ENCODE assay signal across 8 cellular contexts in the genomic region with DNA sequence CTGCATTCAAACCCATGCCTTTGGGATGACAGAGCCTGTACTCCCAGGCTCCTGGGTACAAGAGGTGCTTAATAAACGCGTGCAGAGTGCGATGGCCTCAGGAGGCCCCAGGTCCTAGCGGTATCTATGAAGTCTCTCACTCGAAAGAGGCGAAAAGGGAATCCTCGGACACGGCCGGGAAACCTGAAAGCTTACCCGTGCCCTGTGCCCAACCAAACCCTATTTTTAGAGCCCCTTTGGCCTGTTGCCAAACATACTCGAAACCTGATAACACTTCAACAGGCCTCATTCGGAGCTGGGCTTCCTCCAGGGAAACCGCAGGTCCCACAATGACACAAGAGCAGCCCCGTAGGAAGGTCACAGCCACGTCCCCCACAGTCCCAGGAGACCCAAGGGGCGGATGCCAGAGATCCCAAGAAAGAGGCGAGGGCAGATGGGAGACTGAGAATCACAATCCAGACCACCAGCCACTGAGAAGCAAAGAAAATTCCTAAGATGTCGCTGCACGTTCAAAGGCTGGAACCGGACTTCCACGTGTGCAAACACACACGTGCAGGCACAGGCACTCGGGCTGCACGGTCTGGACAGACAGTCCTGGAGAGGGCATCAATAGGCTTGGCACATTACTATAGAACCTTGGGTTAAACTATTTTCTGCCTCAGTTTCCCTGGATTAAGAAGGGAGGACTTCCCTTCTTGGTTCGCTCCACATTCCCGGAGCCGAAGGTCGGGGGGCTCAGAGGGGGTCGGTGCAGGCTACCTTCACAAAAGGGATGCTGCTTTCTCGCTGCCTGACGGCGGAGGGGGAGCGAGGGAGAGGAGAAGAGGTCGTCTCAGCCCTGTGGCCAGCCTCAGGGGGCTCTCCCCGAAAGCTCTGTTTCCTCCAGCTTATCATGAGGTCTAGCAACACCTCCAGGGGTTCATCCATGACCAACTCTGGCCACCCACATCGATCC. TPM values are rescaled to one million over a fixed set of nuclear protein-coding genes. Genes with fewer than 3 reads are reported as not detected.
DNase-seq lines count a peak whose midpoint lies in the region; ATAC-seq, FAIRE-seq and TF ChIP-seq lines count a peak whose summit lies in the region.

No MANE protein-coding gene starts in this region.

- H3K79me2 ChIP-seq in Loucy (ENCODE audit: insufficient read depth, low read length), result no peaks in the 10 kb centered on the region

- peak overlapping the region; percentile 97 for H3K27ac ChIP-seq in right cardiac atrium (ENCODE audit: low read length)
- H3K27ac ChIP-seq in upper lobe of left lung, result peak overlapping the region; percentile 79 to 92 (median 84)
- H3K27ac ChIP-seq in endodermal cell (ENCODE audit: low read depth, low read length), result no peak overlapping the region

- H3K9me3 Mint-ChIP-seq in activated CD4-positive, alpha-beta memory T cell treated with anti-CD3 and anti-CD28 coated beads, Interleukin-2, amount 10 ng/mL, durations not matched to agents 7 days and 5 days, result no peaks in the 10 kb centered on the region
- no peaks in the 10 kb centered on the region for H3K9me3 Mint-ChIP-seq in endodermal cell

- H3K9ac ChIP-seq in Loucy (ENCODE audit: low read depth, low read length, poor library complexity, severe bottlenecking) (no peak overlapping the region), endodermal cell (ENCODE audit: extremely low read depth, low read length, poor library complexity, severe bottlenecking) (no peak overlapping the region)

- H3K36me3 ChIP-seq in Loucy (ENCODE audit: insufficient read depth, low read length), result no peaks in the 10 kb centered on the region
- peaks cover 0 to 15% (median under 1%) of the 10 kb centered on the region in 4 donors for H3K36me3 ChIP-seq in upper lobe of left lung
- no peaks in the 10 kb centered on the region for H3K36me3 ChIP-seq in endodermal cell (ENCODE audit: control insufficient read depth, insufficient read depth, low read length)

- peaks cover 50% of the 10 kb centered on the region for H3K27me3 Mint-ChIP-seq in activated CD4-positive, alpha-beta memory T cell treated with anti-CD3 and anti-CD28 coated beads, Interleukin-2, amount 10 ng/mL, durations not matched to agents 7 days and 5 days
- peaks cover 4% of the 10 kb centered on the region for H3K27me3 Mint-ChIP-seq in endodermal cell (ENCODE audit: insufficient read depth)

- H3K4me1 Mint-ChIP-seq in activated CD4-positive, alpha-beta memory T cell treated with anti-CD3 and anti-CD28 coated beads, Interleukin-2, amount 10 ng/mL, durations not matched to agents 7 days and 5 days, result peaks cover 53% of the 10 kb centered on the region
- peaks cover 32% of the 10 kb centered on the region for H3K4me1 Mint-ChIP-seq in endodermal cell

- H3K27me3 ChIP-seq in Loucy (ENCODE audit: insufficient read depth, low read length, poor library complexity, severe bottlenecking), result peaks cover 83% of the 10 kb centered on the region
- H3K27me3 ChIP-seq in right cardiac atrium (ENCODE audit: control insufficient read depth, insufficient read depth), result no peaks in the 10 kb centered on the region
- H3K27me3 ChIP-seq in upper lobe of left lung, result peaks cover 0 to 3% (median 0%) of the 10 kb centered on the region in 4 donors
- no peaks in the 10 kb centered on the region for H3K27me3 ChIP-seq in endodermal cell (ENCODE audit: control insufficient read depth, insufficient read depth, low read length, poor library complexity, severe bottlenecking)

- H3K9me2 ChIP-seq in Loucy (replicated peaks; ENCODE audit: low read depth, low read length), result no peaks in the 10 kb centered on the region

- no peaks in the 10 kb centered on the region for H4K20me1 ChIP-seq in Loucy (ENCODE audit: insufficient read depth, low read length, poor library complexity, severe bottlenecking)

- ATAC-seq in right cardiac atrium, result peak; percentile 24 to 38
- ATAC-seq in upper lobe of left lung (ENCODE audit: low FRiP score in 2 of 2), result no peak
- no peak for ATAC-seq in GM21576 (IDR thresholded peaks at IDR 0.05; ENCODE audit: unreplicated experiment)

- H3K4me3 Mint-ChIP-seq in activated CD4-positive, alpha-beta memory T cell treated with anti-CD3 and anti-CD28 coated beads, Interleukin-2, amount 10 ng/mL, durations not matched to agents 7 days and 5 days, result no peak overlapping the region
- no peak overlapping the region for H3K4me3 Mint-ChIP-seq in endodermal cell

- POLR2A ChIA-PET in activated CD4-positive, alpha-beta memory T cell treated with anti-CD3 and anti-CD28 coated beads, Interleukin-2, amount 10 ng/mL, durations not matched to agents 7 days and 5 days (lab: Charles Lee), result interaction anchor here (1.5 kb wide), 1 partner anchor 82 kb away, joined by 4 read pairs; a partner anchor contains a TSS

- no peak for TF ChIP-seq POLR2A in upper lobe of left lung (IDR thresholded peaks at IDR 0.05)

- 38% methylated on average over 36 of the region's 36 CpGs for WGBS in right cardiac atrium
- WGBS in upper lobe of left lung, 2 donors, result 29 to 33% methylated on average over 17 to 36 of the region's 36 CpGs
- 89 to 90% methylated on average over 27 to 36 of the region's 36 CpGs for WGBS in endodermal cell (ENCODE audit: insufficient coverage in 1 of 2, insufficient read length in 1 of 2), 2 experiments

- no peak for TF ChIP-seq EP300 in upper lobe of left lung (IDR thresholded peaks at IDR 0.05)

- CTCF ChIA-PET in activated CD4-positive, alpha-beta memory T cell treated with anti-CD3 and anti-CD28 coated beads, Interleukin-2, amount 10 ng/mL, durations not matched to agents 7 days and 5 days (lab: Charles Lee), result interaction anchor here (0.6 to 1.3 kb wide), 2 partner anchors 25 to 65 kb away, joined by 4 to 5 read pairs; no protein-coding TSS in a partner anchor

- H3K4me3 ChIP-seq in Loucy (ENCODE audit: low read length, poor library complexity, severe bottlenecking), result no peak overlapping the region
- H3K4me3 ChIP-seq in right cardiac atrium (ENCODE audit: low read length), result no peak overlapping the region
- peak overlapping the region in 2 of 4 donors; percentile 7 to 21 for H3K4me3 ChIP-seq in upper lobe of left lung
- no peak overlapping the region for H3K4me3 ChIP-seq in endodermal cell (ENCODE audit: low read length)

- H3K27ac Mint-ChIP-seq in activated CD4-positive, alpha-beta memory T cell treated with anti-CD3 and anti-CD28 coated beads, Interleukin-2, amount 10 ng/mL, durations not matched to agents 7 days and 5 days, result no peak overlapping the region
- no peak overlapping the region for H3K27ac Mint-ChIP-seq in endodermal cell

- H3K4me1 ChIP-seq in Loucy (ENCODE audit: insufficient read depth, low read length, poor library complexity, severe bottlenecking), result peaks cover 34% of the 10 kb centered on the region
- peaks cover 25% of the 10 kb centered on the region for H3K4me1 ChIP-seq in right cardiac atrium (ENCODE audit: control insufficient read depth, insufficient read depth, low read length)
- H3K4me1 ChIP-seq in upper lobe of left lung, result peaks cover 82 to 89% (median 87%) of the 10 kb centered on the region in 4 donors
- H3K4me1 ChIP-seq in endodermal cell (ENCODE audit: control insufficient read depth, insufficient read depth, low read length), result peaks cover 3% of the 10 kb centered on the region

- peak; percentile 95 for FAIRE-seq in GM18507 (lab: Jason Lieb, UNC)

- DNase-seq in GM18507 (ENCODE audit: extremely low spot score, insufficient read length, low read depth), result peak; percentile 84
- DNase-seq in activated CD4-positive, alpha-beta memory T cell treated with anti-CD3 and anti-CD28 coated beads, Interleukin-2, amount 10 ng/mL, durations not matched to agents 7 days and 5 days, result peak; percentile 59
- peak; percentile 62 to 83 (median 75) for DNase-seq in right cardiac atrium
- peak in 1 of 2 donors; percentile 75 for DNase-seq in upper lobe of left lung
- DNase-seq in endodermal cell, result no peak
- DNase-seq in amniotic stem cell (lab: John Stamatoyannopoulos, UW), result no peak

- no peak for TF ChIP-seq CTCF in Loucy (conservative IDR thresholded peaks at IDR 0.05; ENCODE audit: low read length)
- TF ChIP-seq CTCF in upper lobe of left lung (IDR thresholded peaks at IDR 0.05), result no peak
- TF ChIP-seq CTCF in endodermal cell (conservative IDR thresholded peaks at IDR 0.05), result no peak

- H3K9me3 ChIP-seq in Loucy (ENCODE audit: insufficient read depth, low read depth, low read length) (no peaks in the 10 kb centered on the region), right cardiac atrium (ENCODE audit: control insufficient read depth, low read length) (no peaks in the 10 kb centered on the region), upper lobe of left lung (no peaks in the 10 kb centered on the region), endodermal cell (ENCODE audit: control insufficient read depth, low read length) (no peaks in the 10 kb centered on the region)

- peak overlapping the region; percentile 43 for H3K4me2 ChIP-seq in Loucy (ENCODE audit: low read depth, low read length, poor library complexity, severe bottlenecking)

- H3K36me3 Mint-ChIP-seq in activated CD4-positive, alpha-beta memory T cell treated with anti-CD3 and anti-CD28 coated beads, Interleukin-2, amount 10 ng/mL, durations not matched to agents 7 days and 5 days (ENCODE audit: low read depth), result peaks cover 8% of the 10 kb centered on the region
- no peaks in the 10 kb centered on the region for H3K36me3 Mint-ChIP-seq in endodermal cell (ENCODE audit: low read depth)

- H2AFZ ChIP-seq in Loucy (ENCODE audit: low read length), result no peak overlapping the region

- intact Hi-C loops in right cardiac atrium (cut with DNase I), result loop anchor here in 3 of 4 donors (5.0 to 10.0 kb wide), 3 partner anchors 46 to 62 kb away; no protein-coding TSS in a partner anchor

- no peaks in the 10 kb centered on the region for H3F3A ChIP-seq in Loucy (ENCODE audit: low read depth)

RNA-seq across cellular contexts. Expression of a gene that starts 8.2 kb away (rescaled TPM):
- total RNA-seq in activated CD4-positive, alpha-beta memory T cell treated with anti-CD3 and anti-CD28 coated beads, Interleukin-2, amount 10 ng/mL, durations not matched to agents 7 days and 5 days, result 1 to 10 TPM; 6.4 to 6.5 TPM
- total RNA-seq in right cardiac atrium (10 to 100 TPM in 3 of 4 donors, 1 to 10 TPM in 1; 9.3 to 82.1 (median 20.6) TPM), upper lobe of left lung (10 to 100 TPM; 15.4 to 41.7 (median 24.1) TPM), endodermal cell (10 to 100 TPM in 1 of 2 donors, 1 to 10 TPM in 1; 5.9 to 10.4 TPM)
- 15.4 TPM for polyA plus RNA-seq in right cardiac atrium
- 3.5 TPM for polyA plus RNA-seq in endodermal cell (2013, experiment 1 of 2)
- 3.3 TPM for polyA plus RNA-seq in endodermal cell (2013, experiment 2 of 2)

Comparison
In these comparisons a context has a peak if more than half of its experiments do, and no peak if none do; other contexts are left out.
1. DNase-seq: peak in GM18507 (single experiment), activated CD4-positive, alpha-beta memory T cell treated with anti-CD3 and anti-CD28 coated beads, Interleukin-2, amount 10 ng/mL, durations not matched to agents 7 days and 5 days (single experiment) and right cardiac atrium (3 of 3); none in endodermal cell (single experiment) and amniotic stem cell (single experiment).
2. ATAC-seq: peak in right cardiac atrium (2 of 2); none in upper lobe of left lung (0 of 2) and GM21576 (single experiment).